In genomic region chr9:96523429-96523828, GRCh38 we compare ENCODE assay signal across 14 cellular contexts.
A peak's percentile ranks its signal among the peaks of the same experiment; 100 is the strongest.
DNase-seq lines count a peak whose midpoint lies in the region; ATAC-seq and TF ChIP-seq lines count a peak whose summit lies in the region.
"Had no signal": no experiment of that assay in that cellular context is flagged by ENCODE, and none has a peak within 500 bp of the region (broad histone marks: within the 10 kb centered on the region; RNA-seq: fewer than 3 reads in every experiment).

No MANE protein-coding gene starts in this region.

- DNase-seq in choroid plexus epithelial cell (ENCODE audit: low read depth) (peak; percentile 76), heart left ventricle (peak in 4 of 5 donors; percentile 61 to 73 (median 72)), trophoblast cell (no peak), aorta (peak; percentile 82 to 88), 8988T (no peak), GM10266 (ENCODE audit: extremely low spot score) (no peak)
- DNase-seq: activated naive CD4-positive, alpha-beta T cell treated with anti-CD3 and anti-CD28 coated beads, Interleukin-2, amount 50 U/mL, for 16 hours; activated T-cell treated with anti-CD3 and anti-CD28 coated beads, Interleukin-2, amount 50 U/mL, for 72 hours; effector CD4-positive, alpha-beta T cell; erythroblast; Kasumi-1; lower lobe of right lung had no signal

- no peak overlapping the region for H4K12ac ChIP-seq in trophoblast cell (ENCODE audit: low read depth, low read length)

- H2BK5ac ChIP-seq in trophoblast cell (ENCODE audit: low read depth, low read length, poor library complexity): no peak overlapping the region

- H3K9me3 ChIP-seq in heart left ventricle: no peaks in the 10 kb centered on the region
- H3K9me3 ChIP-seq in trophoblast cell (ENCODE audit: insufficient read depth, low read depth, low read length): no peaks in the 10 kb centered on the region
- no peaks in the 10 kb centered on the region for H3K9me3 ChIP-seq in aorta (ENCODE audit: control insufficient read depth, low read length)
- H3K9me3 ChIP-seq: HAP-1, lower lobe of right lung had no signal

- no peak overlapping the region for H3K14ac ChIP-seq in trophoblast cell (ENCODE audit: low read length)

- H3K4ac ChIP-seq in trophoblast cell (ENCODE audit: low read depth, low read length): no peak overlapping the region

- no peak overlapping the region for H3K23ac ChIP-seq in trophoblast cell (ENCODE audit: low read length)

- H2BK120ac ChIP-seq in trophoblast cell (ENCODE audit: insufficient read depth, low read length, poor library complexity): no peak overlapping the region

- no peak overlapping the region for H4K8ac ChIP-seq in trophoblast cell (ENCODE audit: low read depth, low read length)

- intact Hi-C loops in heart left ventricle (cut with DNase I) (no loop called here), aorta (cut with DNase I) (loop anchor here (5.0 kb wide), 1 partner anchor 34 kb away; no protein-coding TSS in a partner anchor)

- H4K91ac ChIP-seq in trophoblast cell (ENCODE audit: low read depth, low read length): no peak overlapping the region

- H3K4me3 ChIP-seq in choroid plexus epithelial cell (ENCODE audit: low read depth, low read length) (no peak overlapping the region), heart left ventricle (peak overlapping the region in 3 of 12 donors; percentile 3 to 24 (median 12)), trophoblast cell (ENCODE audit: low read depth, low read length) (peak overlapping the region; percentile 30), aorta (ENCODE audit: low read length in 2 of 2) (no peak overlapping the region)
- H3K4me3 ChIP-seq: HAP-1, lower lobe of right lung had no signal

- no peak for TF ChIP-seq POLR2A in heart left ventricle (IDR thresholded peaks at IDR 0.05)

- peaks cover 0 to 27% (median 11%) of the 10 kb centered on the region in 9 donors for H3K36me3 ChIP-seq in heart left ventricle
- H3K36me3 ChIP-seq in trophoblast cell (ENCODE audit: control insufficient read depth in 1 of 2, insufficient read depth in 2 of 2, low read length in 2 of 2): peaks cover 6 to 11% of the 10 kb centered on the region in 2 experiments
- H3K36me3 ChIP-seq in aorta (ENCODE audit: control insufficient read depth in 1 of 2, insufficient read depth in 2 of 2, low read length in 1 of 2): no peaks in the 10 kb centered on the region
- H3K36me3 ChIP-seq: lower lobe of right lung had no signal

- H3K27me3 ChIP-seq in heart left ventricle (no peaks in the 10 kb centered on the region), trophoblast cell (ENCODE audit: insufficient read depth, low read length) (no peaks in the 10 kb centered on the region), aorta (ENCODE audit: control insufficient read depth in 1 of 2, insufficient read depth in 2 of 2, low read length in 1 of 2) (no peaks in the 10 kb centered on the region)

- ATAC-seq in heart left ventricle (peak; percentile 63 to 96 (median 90)), aorta (ENCODE audit: low FRiP score) (peak; percentile 93), HG03521 (IDR thresholded peaks at IDR 0.05; ENCODE audit: unreplicated experiment) (no peak)
- ATAC-seq: activated T-cell treated with anti-CD3 and anti-CD28 coated beads, Interleukin-2, amount 50 U/mL, for 72 hours; lower lobe of right lung had no signal

- TF ChIP-seq CTCF in choroid plexus epithelial cell (conservative IDR thresholded peaks at IDR 0.05; ENCODE audit: low read depth, low read length): no peak
- TF ChIP-seq CTCF in heart left ventricle (IDR thresholded peaks at IDR 0.05): no peak
- TF ChIP-seq CTCF in GM10266 (IDR thresholded peaks at IDR 0.05; ENCODE audit: control insufficient read depth, insufficient read depth, low read depth, missing control alignments): no peak

- no peak overlapping the region for H2AK5ac ChIP-seq in trophoblast cell (ENCODE audit: low read length)

- no peak overlapping the region for H3K4me2 ChIP-seq in trophoblast cell (ENCODE audit: low read length)

- peaks cover 0 to 20% (median 4%) of the 10 kb centered on the region in 12 donors for H3K4me1 ChIP-seq in heart left ventricle
- H3K4me1 ChIP-seq in trophoblast cell (ENCODE audit: control insufficient read depth in 1 of 2, insufficient read depth in 2 of 2, low read length in 2 of 2): no peaks in the 10 kb centered on the region
- H3K4me1 ChIP-seq in aorta (ENCODE audit: control insufficient read depth in 1 of 2, insufficient read depth in 2 of 2, low read length in 2 of 2): peaks cover 0 to 2% of the 10 kb centered on the region in 2 donors
- H3K4me1 ChIP-seq: HAP-1, lower lobe of right lung had no signal

- no peak overlapping the region for H3K18ac ChIP-seq in trophoblast cell (ENCODE audit: low read length)

- no peak overlapping the region for H2BK12ac ChIP-seq in trophoblast cell (ENCODE audit: low read length)

- H3K9ac ChIP-seq in trophoblast cell (ENCODE audit: low read length): no peak overlapping the region

- peak overlapping the region; percentile 24 to 79 (median 56) for H3K27ac ChIP-seq in heart left ventricle
- H3K27ac ChIP-seq in trophoblast cell (ENCODE audit: low read depth, low read length): no peak overlapping the region
- H3K27ac ChIP-seq in aorta (ENCODE audit: low read depth in 1 of 2, low read length in 2 of 2): peak overlapping the region; percentile 77 to 99
- H3K27ac ChIP-seq: lower lobe of right lung had no signal

- no peak overlapping the region for H2AFZ ChIP-seq in trophoblast cell (ENCODE audit: insufficient read depth, low read length, poor library complexity)

- WGBS in heart left ventricle, 4 donors: 60 to 68% (median 66%) methylated on average over 6 of the region's 6 CpGs
- WGBS in trophoblast cell (ENCODE audit: extremely low coverage, insufficient coverage, insufficient read length): no CpG with 5 or more reads among the region's 6 CpGs
- WGBS in aorta, 2 donors: 10 to 11% methylated on average over 6 of the region's 6 CpGs

- no peaks in the 10 kb centered on the region for H3K79me2 ChIP-seq in trophoblast cell (ENCODE audit: control insufficient read depth, insufficient read depth, low read length, poor library complexity)

- no peaks in the 10 kb centered on the region for H3K79me1 ChIP-seq in trophoblast cell (ENCODE audit: low read length)

Comparison
In these comparisons a context has a peak if more than half of its experiments do, and no peak if none do; other contexts are left out.
1. DNase-seq: peak in choroid plexus epithelial cell (single experiment), heart left ventricle (4 of 5) and aorta (2 of 2); none in trophoblast cell (0 of 2), 8988T (single experiment) and GM10266 (single experiment).
2. intact Hi-C loops: an anchor here in aorta (5.0 kb wide); none called in heart left ventricle.